In the genomic region with DNA sequence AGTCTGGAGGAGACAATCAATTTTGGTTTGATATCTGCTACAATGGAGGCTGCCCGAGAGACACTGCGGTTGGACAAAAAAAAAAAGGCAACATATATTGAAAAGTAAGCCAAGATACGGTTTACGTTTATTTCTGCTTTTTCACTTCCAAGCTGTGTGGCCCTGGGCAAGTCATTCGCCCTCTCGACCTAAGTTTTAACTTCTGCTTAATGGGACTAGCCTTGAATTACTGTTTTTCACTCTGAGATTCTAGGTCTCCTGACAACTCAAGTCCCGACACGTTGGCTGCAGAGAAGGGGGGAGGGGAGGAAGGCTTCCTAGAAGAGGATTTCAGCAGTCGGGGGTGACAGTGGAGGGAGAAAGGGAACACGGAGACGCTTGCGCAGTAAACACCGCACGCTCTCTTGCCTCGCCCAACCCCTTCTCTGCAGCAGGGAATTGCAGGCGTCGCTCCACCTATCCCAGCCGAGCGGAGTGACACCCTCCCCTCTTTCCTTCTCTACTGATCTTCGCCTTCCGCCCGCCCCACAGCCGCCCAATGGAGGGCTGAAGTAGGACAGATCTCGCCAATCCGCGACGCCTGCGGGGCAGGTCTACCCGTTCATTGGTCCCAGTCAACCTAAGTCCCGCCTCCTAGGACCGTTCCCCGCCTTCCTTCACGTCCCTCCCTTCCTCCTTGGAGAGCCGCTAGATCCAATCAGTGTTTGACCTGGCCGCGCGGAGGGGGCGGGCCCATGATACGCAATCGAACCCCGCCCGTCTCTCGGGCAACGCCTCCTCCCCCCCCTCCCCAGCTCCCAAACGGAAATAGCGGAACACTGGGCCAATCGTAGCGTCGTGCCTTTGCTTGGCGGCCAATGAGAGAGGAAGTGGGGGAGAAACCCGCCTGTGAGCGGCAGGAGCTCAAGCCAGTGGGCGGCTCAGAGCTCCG, we compare ENCODE assay signal across 8 cellular contexts. TPM values are rescaled to one million over a fixed set of nuclear protein-coding genes. Genes with fewer than 3 reads are reported as not detected.
DNase-seq lines count a peak whose midpoint lies in the region; ATAC-seq and TF ChIP-seq lines count a peak whose summit lies in the region.

No MANE protein-coding gene starts in this region.

- DNase-seq in COLO668 (lab: John Stamatoyannopoulos, UW; ENCODE audit: unreplicated experiment): peak; percentile 99
- DNase-seq in GM20000 (ENCODE audit: low spot score): peak; percentile 99
- DNase-seq in HS-5 (ENCODE audit: low read depth): peak; percentile 99
- DNase-seq in NK-92 (lab: John Stamatoyannopoulos, UW; ENCODE audit: unreplicated experiment): peak; percentile 96
- DNase-seq in activated CD8-positive, alpha-beta memory T cell treated with anti-CD3 and anti-CD28 coated beads for 24 hours: peak; percentile 98
- DNase-seq in effector CD4-positive, alpha-beta T cell: peak; percentile 98
- peak; percentile 99 for DNase-seq in lung (ENCODE audit: low spot score)
- peak; percentile 96 to 99 (median 97) for DNase-seq in stimulated activated CD4-positive, alpha-beta T cell treated with anti-CD3 and anti-CD28 coated beads, TNF-alpha, amount 100 ng/mL, for 24 hours (ENCODE audit: low read depth in 3 of 3)

- no peaks in the 10 kb centered on the region for H3K9me3 ChIP-seq in lung (ENCODE audit: control insufficient read depth in 2 of 2, insufficient read depth in 1 of 2, low read length in 1 of 2)

- WGBS in lung, 2 donors: 1% methylated on average over 45 to 54 of the region's 54 CpGs

- no peaks in the 10 kb centered on the region for H3K27me3 ChIP-seq in lung (ENCODE audit: control insufficient read depth, insufficient read depth)

- TF ChIP-seq CTCF in GM20000 (IDR thresholded peaks at IDR 0.05; ENCODE audit: extremely low read depth, missing control alignments) (no peak), lung (IDR thresholded peaks at IDR 0.05; ENCODE audit: control extremely low read depth, extremely low read depth) (no peak)

- H3K4me1 ChIP-seq in lung (ENCODE audit: control insufficient read depth in 2 of 2, insufficient read depth in 2 of 2, low read length in 2 of 2): peaks cover 5% of the 10 kb centered on the region in 2 donors

- ATAC-seq in lung (ENCODE audit: insufficient read depth, low FRiP score): peak; percentile 93

- H3K4me3 ChIP-seq in lung: no peak overlapping the region

- H3K27ac ChIP-seq in lung (ENCODE audit: low read depth in 1 of 2, low read length in 1 of 2): peak overlapping the region; percentile 92 to 98

- no peaks in the 10 kb centered on the region for H3K36me3 ChIP-seq in lung (ENCODE audit: control insufficient read depth in 2 of 2, insufficient read depth in 2 of 2, low read length in 2 of 2)

RNA-seq across cellular contexts. Expression of a gene that starts 0.5 kb away (rescaled TPM):
- total RNA-seq in lung: 10 to 100 TPM; 44.9 to 87.2 TPM
- 10 to 100 TPM; 31.5 to 64.0 TPM for polyA plus RNA-seq in lung

RNA-seq across cellular contexts. Expression of a gene that starts 3.2 kb away (rescaled TPM):
- total RNA-seq in lung: under 1 TPM; 0.23 to 0.83 TPM
- under 1 TPM; 0.56 to 0.65 TPM for polyA plus RNA-seq in lung

RNA-seq across cellular contexts. Expression of a gene that starts 46.8 kb away (rescaled TPM):
- total RNA-seq in lung: 10 to 100 TPM; 33.9 to 36.8 TPM
- polyA plus RNA-seq in lung: 10 to 100 TPM; 18.4 to 26.5 TPM

RNA-seq across cellular contexts. Expression of a gene that starts 51.8 kb away (rescaled TPM):
- total RNA-seq in lung: 10 to 100 TPM; 43.6 to 75.2 TPM
- 10 to 100 TPM; 42.6 to 52.6 TPM for polyA plus RNA-seq in lung
